Comparison of ENCODE assay signal across 20 cellular contexts in the genomic region with DNA sequence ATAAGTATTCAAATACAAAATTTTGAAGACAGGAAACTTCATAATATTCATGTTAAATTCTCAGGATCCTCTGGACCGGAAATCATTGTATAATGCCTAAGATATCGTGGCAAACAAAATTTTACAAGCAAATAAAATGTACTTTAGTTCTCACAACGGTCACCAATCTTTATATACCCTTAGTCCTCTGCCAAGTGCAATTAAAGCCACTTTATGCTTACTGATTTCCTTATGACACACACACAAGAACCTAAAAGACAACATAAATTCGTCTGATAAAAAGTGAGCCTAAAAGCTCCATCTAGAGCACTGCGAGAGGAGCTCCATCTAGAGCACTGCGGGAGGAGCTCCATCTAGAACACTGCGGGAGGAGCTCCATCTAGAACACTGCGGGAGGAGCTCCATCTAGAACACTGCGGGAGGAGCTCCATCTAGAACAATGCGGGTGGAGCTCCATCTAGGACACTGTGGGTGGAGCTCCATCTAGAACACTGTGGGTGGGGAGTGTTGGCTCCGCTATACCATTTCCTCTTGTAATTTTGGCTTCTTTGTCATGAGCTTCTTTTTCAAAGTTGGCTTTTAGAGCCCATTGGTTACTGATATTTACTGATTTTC. TPM values are rescaled to one million over a fixed set of nuclear protein-coding genes. Genes with fewer than 3 reads are reported as not detected.
DNase-seq lines count a peak whose midpoint lies in the region; ATAC-seq and TF ChIP-seq lines count a peak whose summit lies in the region.
"Had no signal": no experiment of that assay in that cellular context is flagged by ENCODE, and none has a peak within 500 bp of the region (broad histone marks: within the 10 kb centered on the region; RNA-seq: fewer than 3 reads in every experiment).

No MANE protein-coding gene starts in this region.

- DNase-seq in LNCaP clone FGC (ENCODE audit: low read depth) (peak; percentile 74), ascending aorta (ENCODE audit: low spot score in 2 of 2) (peak in 1 of 2 donors; percentile 27), hepatocyte (ENCODE audit: low spot score) (no peak), NCI-H345 (lab: John Stamatoyannopoulos, UW) (no peak)
- no peak for DNase-seq in stimulated activated naive CD4-positive, alpha-beta T cell (lab: John Stamatoyannopoulos, UW)
- DNase-seq: activated CD4-positive, alpha-beta memory T cell treated with anti-CD3 and anti-CD28 coated beads for 36 hours; activated naive CD4-positive, alpha-beta T cell treated with anti-CD3 and anti-CD28 coated beads for 36 hours; AML-193; aorta; DMS79 treated with DMSO at 0.1 percent for 48 hours; endodermal cell; kidney glomerular epithelial cell; NCI-H2107; NCI-H524 treated with DMSO at 0.1 percent for 48 hours; SHP77; testis had no signal

- H3K4me3 ChIP-seq in LNCaP clone FGC (ENCODE audit: low read depth, low read length) (no peak overlapping the region), ascending aorta (no peak overlapping the region), hepatocyte (no peak overlapping the region), subcutaneous abdominal adipose tissue (ENCODE audit: low read depth in 1 of 5, low read length in 5 of 5) (no peak overlapping the region)
- H3K4me3 ChIP-seq: testis had no signal

- H3K4me1 ChIP-seq in ascending aorta = peaks cover 19 to 57% of the 10 kb centered on the region in 2 donors
- H3K4me1 ChIP-seq in hepatocyte (ENCODE audit: insufficient read depth) = peaks cover 11% of the 10 kb centered on the region
- peaks cover 8 to 39% (median 14%) of the 10 kb centered on the region in 5 donors for H3K4me1 ChIP-seq in subcutaneous abdominal adipose tissue (ENCODE audit: control insufficient read depth in 5 of 5, insufficient read depth in 5 of 5, low read length in 5 of 5)

- 88% methylated on average over 11 of the region's 11 CpGs for WGBS in hepatocyte (ENCODE audit: low lambda C conversion rate, missing lambda C conversion rate)

- ATAC-seq in GM18861 (IDR thresholded peaks at IDR 0.05; ENCODE audit: unreplicated experiment) (no peak), HG02970 (IDR thresholded peaks at IDR 0.05; ENCODE audit: low FRiP score, unreplicated experiment) (no peak)

- TF ChIP-seq CTCF in LNCaP clone FGC (IDR thresholded peaks at IDR 0.05; ENCODE audit: control insufficient read depth, extremely low read depth, insufficient read depth) = peak; percentile 30; the same call in 1 of the 2 replicates
- no peak for TF ChIP-seq CTCF in ascending aorta (IDR thresholded peaks at IDR 0.05)
- no peak for TF ChIP-seq CTCF in hepatocyte (IDR thresholded peaks at IDR 0.05; ENCODE audit: poor library complexity)

- no peak overlapping the region for H2AFZ ChIP-seq in hepatocyte

- no peak overlapping the region for H3K9ac ChIP-seq in subcutaneous abdominal adipose tissue (ENCODE audit: low read length in 5 of 5)

- H3K9me3 ChIP-seq in ascending aorta (no peaks in the 10 kb centered on the region), hepatocyte (ENCODE audit: low read depth) (no peaks in the 10 kb centered on the region), subcutaneous abdominal adipose tissue (ENCODE audit: control insufficient read depth in 5 of 5, low read length in 5 of 5) (no peaks in the 10 kb centered on the region)
- H3K9me3 ChIP-seq: testis had no signal

- H3K79me2 ChIP-seq in hepatocyte = peaks cover 88% of the 10 kb centered on the region

- peak overlapping the region; percentile 80 for H3K27ac ChIP-seq in ascending aorta
- H3K27ac ChIP-seq in hepatocyte = peak overlapping the region; percentile 48
- H3K27ac ChIP-seq in subcutaneous abdominal adipose tissue (ENCODE audit: low read depth, low read length) = peak overlapping the region; percentile 85

- no peaks in the 10 kb centered on the region for H3K36me3 ChIP-seq in ascending aorta
- H3K36me3 ChIP-seq in hepatocyte (replicated peaks; ENCODE audit: insufficient read depth, low read depth) = no peaks in the 10 kb centered on the region
- H3K36me3 ChIP-seq in subcutaneous abdominal adipose tissue (ENCODE audit: control insufficient read depth in 5 of 5, insufficient read depth in 5 of 5, low read length in 5 of 5) = no peaks in the 10 kb centered on the region

- H3K27me3 ChIP-seq in ascending aorta (no peaks in the 10 kb centered on the region), hepatocyte (no peaks in the 10 kb centered on the region), subcutaneous abdominal adipose tissue (ENCODE audit: control insufficient read depth in 5 of 5, insufficient read depth in 4 of 5, low read length in 5 of 5) (no peaks in the 10 kb centered on the region)
- H3K27me3 ChIP-seq: testis had no signal

- H3K4me2 ChIP-seq in hepatocyte = no peak overlapping the region

- no peaks in the 10 kb centered on the region for H3K9me2 ChIP-seq in hepatocyte (replicated peaks; ENCODE audit: insufficient read depth)

- intact Hi-C loops in ascending aorta (cut with DNase I) = no loop called here

- no peaks in the 10 kb centered on the region for H4K20me1 ChIP-seq in hepatocyte (ENCODE audit: insufficient read depth, poor library complexity, severe bottlenecking)

RNA-seq across cellular contexts. Expression of gene ATP8B1, which starts 15.9 kb away (rescaled TPM):
- total RNA-seq in ascending aorta (30.9 TPM), hepatocyte (36.5 and 38.4 TPM in 2 replicates)
- 7.9 TPM in 2 replicates for polyA plus RNA-seq in hepatocyte
- total RNA-seq: activated CD4-positive, alpha-beta memory T cell treated with anti-CD3 and anti-CD28 coated beads for 36 hours; activated naive CD4-positive, alpha-beta T cell treated with anti-CD3 and anti-CD28 coated beads for 36 hours; T-helper 1 cell treated with Interleukin-12 subunit alpha and Interleukin-12 subunit beta and Interleukin-4 antibody, amounts not matched to agents 30 ng/mL and 1 ng/mL, for 36 hours had no signal
